10 cellular contexts compared by ENCODE assay signal in genomic region chr19:57269515-57270250, GRCh38. TPM values are rescaled to one million over a fixed set of nuclear protein-coding genes. Genes with fewer than 3 reads are reported as not detected.
DNase-seq lines count a peak whose midpoint lies in the region; ATAC-seq and TF ChIP-seq lines count a peak whose summit lies in the region.
"Had no signal": no experiment of that assay in that cellular context is flagged by ENCODE, and none has a peak within 500 bp of the region (broad histone marks: within the 10 kb centered on the region; RNA-seq: fewer than 3 reads in every experiment).

No MANE protein-coding gene starts in this region.

- peaks cover 61 to 73% of the 10 kb centered on the region in 2 donors for H3K36me3 Mint-ChIP-seq in activated naive CD4-positive, alpha-beta T cell treated with anti-CD3 and anti-CD28 coated beads, Interleukin-2, amount 50 U/mL, for 72 hours
- H3K36me3 Mint-ChIP-seq in stimulated activated naive CD8-positive, alpha-beta T cell treated with anti-CD3 and anti-CD28 coated beads, Interleukin-15, Interleukin-2, amounts not matched to agents 100 ng/mL and 50 ng/mL, for 24 hours (ENCODE audit: low read depth) = peaks cover 60% of the 10 kb centered on the region

- H3K79me2 ChIP-seq in MM.1S (ENCODE audit: low read length) = no peaks in the 10 kb centered on the region

- peaks cover 37% of the 10 kb centered on the region for H3K4me1 Mint-ChIP-seq in stimulated activated naive CD8-positive, alpha-beta T cell treated with anti-CD3 and anti-CD28 coated beads, Interleukin-15, Interleukin-2, amounts not matched to agents 100 ng/mL and 50 ng/mL, for 24 hours (ENCODE audit: low read depth)

- no peaks in the 10 kb centered on the region for H3K27me3 Mint-ChIP-seq in stimulated activated naive CD8-positive, alpha-beta T cell treated with anti-CD3 and anti-CD28 coated beads, Interleukin-15, Interleukin-2, amounts not matched to agents 100 ng/mL and 50 ng/mL, for 24 hours

- H3K27ac Mint-ChIP-seq in activated naive CD4-positive, alpha-beta T cell treated with anti-CD3 and anti-CD28 coated beads, Interleukin-2, amount 50 U/mL, for 72 hours = peak overlapping the region in 1 of 2 donors; percentile 83
- H3K27ac Mint-ChIP-seq in stimulated activated naive CD8-positive, alpha-beta T cell treated with anti-CD3 and anti-CD28 coated beads, Interleukin-15, Interleukin-2, amounts not matched to agents 100 ng/mL and 50 ng/mL, for 24 hours = peak overlapping the region; percentile 2

- no peaks in the 10 kb centered on the region for H4K20me1 ChIP-seq in MM.1S (ENCODE audit: insufficient read depth, low read length)

- H3K4me3 Mint-ChIP-seq in stimulated activated naive CD8-positive, alpha-beta T cell treated with anti-CD3 and anti-CD28 coated beads, Interleukin-15, Interleukin-2, amounts not matched to agents 100 ng/mL and 50 ng/mL, for 24 hours = no peak overlapping the region

- H3K27me3 ChIP-seq in MM.1S (replicated peaks; ENCODE audit: insufficient read depth, low read length) = no peaks in the 10 kb centered on the region

- H3F3A ChIP-seq in MM.1S (ENCODE audit: insufficient read depth, low read length) = no peaks in the 10 kb centered on the region

- H3K36me3 ChIP-seq in MM.1S (replicated peaks; ENCODE audit: insufficient read depth, low read length) = no peaks in the 10 kb centered on the region

- H3K9ac ChIP-seq in MM.1S (ENCODE audit: low read length) = no peak overlapping the region

- H3K9me3 ChIP-seq in MM.1S (replicated peaks; ENCODE audit: insufficient read depth, low read length) = no peaks in the 10 kb centered on the region

- H3K4me1 ChIP-seq in MM.1S (ENCODE audit: low read length) = no peaks in the 10 kb centered on the region

- H3K9me3 Mint-ChIP-seq in activated naive CD4-positive, alpha-beta T cell treated with anti-CD3 and anti-CD28 coated beads, Interleukin-2, amount 50 U/mL, for 72 hours = peaks cover 32 to 39% of the 10 kb centered on the region in 2 donors
- peaks cover 11% of the 10 kb centered on the region for H3K9me3 Mint-ChIP-seq in stimulated activated naive CD8-positive, alpha-beta T cell treated with anti-CD3 and anti-CD28 coated beads, Interleukin-15, Interleukin-2, amounts not matched to agents 100 ng/mL and 50 ng/mL, for 24 hours

- no peak overlapping the region for H3K4me2 ChIP-seq in MM.1S (ENCODE audit: low read depth, low read length)

- ATAC-seq in activated naive CD4-positive, alpha-beta T cell treated with anti-CD3 and anti-CD28 coated beads, Interleukin-2, amount 50 U/mL, for 72 hours = peak; percentile 81 to 87
- no peak for ATAC-seq in Right ventricle myocardium superior (ENCODE audit: poor library complexity)
- ATAC-seq: sciatic nerve had no signal

- H2AFZ ChIP-seq in MM.1S (ENCODE audit: low read length) = no peak overlapping the region

- no peak overlapping the region for H3K4me3 ChIP-seq in MM.1S (ENCODE audit: low read length)

- in situ Hi-C loops in KBM-7 (cut with MboI; ENCODE audit: low pct_unique_long_range_greater_than_20kb, low sequenced_read_pairs) = no loop called here

- intact Hi-C loops in Right ventricle myocardium superior (cut with DNase I) = no loop called here

- no peak for TF ChIP-seq CTCF in MM.1S (IDR thresholded peaks at IDR 0.05; ENCODE audit: low read length)

- no peaks in the 10 kb centered on the region for H3K9me2 ChIP-seq in MM.1S (replicated peaks; ENCODE audit: insufficient read depth, low read length)

- no peak for DNase-seq in activated naive CD4-positive, alpha-beta T cell treated with anti-CD3 and anti-CD28 coated beads, Interleukin-2, amount 50 U/mL, for 72 hours (ENCODE audit: low spot score in 2 of 2)
- DNase-seq in activated naive CD4-positive, alpha-beta T cell treated with anti-CD3 and anti-CD28 coated beads, Interleukin-2, amount 50 U/mL, for 16 hours = no peak
- DNase-seq in MM.1S (no peak), epithelial cell of prostate (ENCODE audit: low read depth, low spot score) (peak; percentile 77), GDM1 (lab: John Stamatoyannopoulos, UW) (no peak), KBM-7 (no peak), Right ventricle myocardium superior (no peak)
- DNase-seq: KG1 had no signal

- H3K27ac ChIP-seq in MM.1S (ENCODE audit: low read length) (peak overlapping the region; percentile 3; the same call in 1 of the 2 replicates), epithelial cell of prostate (peak overlapping the region; percentile 11)

RNA-seq across cellular contexts. Expression of gene ZNF460, which starts 10.6 kb away (rescaled TPM):
- 10 to 100 TPM; 66.0 to 80.4 TPM for total RNA-seq in activated naive CD4-positive, alpha-beta T cell treated with anti-CD3 and anti-CD28 coated beads, Interleukin-2, amount 50 U/mL, for 72 hours
- 23.0 TPM for total RNA-seq in Right ventricle myocardium superior

RNA-seq across cellular contexts. Expression of gene ZNF805, which starts 29.3 kb away (rescaled TPM):
- total RNA-seq in activated naive CD4-positive, alpha-beta T cell treated with anti-CD3 and anti-CD28 coated beads, Interleukin-2, amount 50 U/mL, for 72 hours = 10 to 100 TPM in 1 of 2 donors, 1 to 10 TPM in 1; 8.9 to 21.5 TPM
- 8.4 TPM for total RNA-seq in Right ventricle myocardium superior

RNA-seq across cellular contexts. Expression of gene AURKC, which starts 38.9 kb away (rescaled TPM):
- 1 to 10 TPM; 1.2 to 1.4 TPM for total RNA-seq in activated naive CD4-positive, alpha-beta T cell treated with anti-CD3 and anti-CD28 coated beads, Interleukin-2, amount 50 U/mL, for 72 hours
- total RNA-seq in Right ventricle myocardium superior = 0.91 TPM

RNA-seq across cellular contexts. Expression of gene ZNF543, which starts 50.6 kb away (rescaled TPM):
- 1 to 10 TPM; 3.4 to 7.0 TPM for total RNA-seq in activated naive CD4-positive, alpha-beta T cell treated with anti-CD3 and anti-CD28 coated beads, Interleukin-2, amount 50 U/mL, for 72 hours
- total RNA-seq in Right ventricle myocardium superior = 5.6 TPM
